In genomic region chr3:42117175-42118008, GRCh38 we compare ENCODE assay signal across 8 cellular contexts. TPM values are rescaled to one million over a fixed set of nuclear protein-coding genes. Genes with fewer than 3 reads are reported as not detected.
DNase-seq lines count a peak whose midpoint lies in the region.

No MANE protein-coding gene starts in this region.

- DNase-seq in D341Med (ENCODE audit: low spot score): peak; percentile 71
- peak; percentile 44 for DNase-seq in NCI-H2029 (lab: John Stamatoyannopoulos, UW)
- peak; percentile 49 for DNase-seq in dermis blood vessel endothelial cell
- DNase-seq in mesenteric fat pad (ENCODE audit: low spot score): peak; percentile 83
- no peak for DNase-seq in T-helper 2 cell
- DNase-seq in NCI-H187 treated with DMSO at 0.1 percent for 48 hours (lab: John Stamatoyannopoulos, UW): no peak
- DNase-seq in NCI-H2171 (lab: John Stamatoyannopoulos, UW): no peak
- DNase-seq in SKM-1 (lab: John Stamatoyannopoulos, UW; ENCODE audit: unreplicated experiment): no peak

RNA-seq across cellular contexts. Expression of gene TRAK1, which starts 26.2 kb away (rescaled TPM):
- total RNA-seq in dermis blood vessel endothelial cell (52.1 and 67.3 TPM in 2 replicates), mesenteric fat pad (38.3 TPM)

Comparison
In these comparisons a context has a peak if more than half of its experiments do, and no peak if none do; other contexts are left out.
1. DNase-seq: peak in D341Med (single experiment), NCI-H2029 (single experiment), dermis blood vessel endothelial cell (single experiment) and mesenteric fat pad (single experiment); none in T-helper 2 cell (0 of 5), NCI-H187 treated with DMSO at 0.1 percent for 48 hours (single experiment), NCI-H2171 (single experiment) and SKM-1 (single experiment).